ENCODE assay signal across 22 cellular contexts in the genomic region with DNA sequence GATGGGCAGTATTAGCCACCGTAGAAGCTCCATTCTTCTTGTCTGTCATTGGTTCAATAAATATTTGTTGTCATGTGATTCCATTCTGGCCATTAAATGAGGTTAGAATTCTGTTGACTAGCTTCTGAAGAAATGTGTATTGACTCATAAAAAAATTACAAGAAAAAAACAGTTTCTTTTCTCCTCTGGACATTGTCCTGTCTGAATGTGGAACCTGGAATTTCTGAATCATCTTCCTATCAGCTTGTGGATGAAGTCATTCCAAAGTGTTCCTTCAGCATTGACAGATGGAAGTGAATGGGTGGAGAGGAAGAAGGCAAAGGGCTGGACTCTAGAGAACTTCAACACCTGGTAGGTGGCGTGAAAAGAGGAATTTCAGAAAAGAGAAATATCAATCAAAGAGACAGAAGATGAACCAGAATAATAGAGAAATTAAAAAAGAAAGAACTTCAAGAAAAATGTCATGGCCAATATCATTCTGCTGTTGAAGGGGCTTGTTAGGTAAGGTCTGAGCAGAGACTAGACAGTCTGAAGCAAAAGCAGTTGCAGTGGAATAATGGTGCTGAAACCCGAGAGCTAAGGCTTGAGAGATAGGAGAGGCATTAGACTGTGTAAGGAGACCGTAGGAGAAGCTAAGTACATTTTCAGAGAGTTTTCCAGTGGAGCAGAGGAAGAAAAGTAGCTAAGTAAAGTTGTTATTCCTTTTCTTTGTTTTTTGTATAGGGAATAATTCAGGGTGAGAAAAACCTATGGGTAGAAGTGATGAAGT.
DNase-seq lines count a peak whose midpoint lies in the region; ATAC-seq and TF ChIP-seq lines count a peak whose summit lies in the region.
"Had no signal": no experiment of that assay in that cellular context is flagged by ENCODE, and none has a peak within 500 bp of the region (broad histone marks: within the 10 kb centered on the region; RNA-seq: fewer than 3 reads in every experiment).

No MANE protein-coding gene starts in this region.

- H3K36me3 ChIP-seq in ascending aorta (no peaks in the 10 kb centered on the region), mesenchymal stem cell (ENCODE audit: control insufficient read depth in 1 of 2, insufficient read depth in 2 of 2, low read depth in 1 of 2, low read length in 2 of 2) (no peaks in the 10 kb centered on the region)
- H3K36me3 ChIP-seq: BLaER1 had no signal

- peak; percentile 85 for DNase-seq in EH (ENCODE audit: low read depth)
- DNase-seq in M059J (ENCODE audit: low read depth) = peak; percentile 85
- no peak for DNase-seq in ascending aorta (ENCODE audit: low spot score in 2 of 2)
- DNase-seq in mesenchymal stem cell = peak; percentile 83
- DNase-seq in T-helper 2 cell treated with Interferon-gamma antibody and Interleukin-4, amounts not matched to agents 5 μg/mL and 100 μg/mL, for 36 hours (ENCODE audit: low spot score) = no peak
- no peak for DNase-seq in activated T-cell treated with anti-CD3 and anti-CD28 coated beads, Interleukin-2, amount 50 U/mL, for 4 hours
- no peak for DNase-seq in NCI-H2029 (lab: John Stamatoyannopoulos, UW)
- DNase-seq: activated CD4-positive, alpha-beta T cell treated with anti-CD3 and anti-CD28 coated beads for 36 hours; activated CD8-positive, alpha-beta memory T cell treated with anti-CD3 and anti-CD28 coated beads, Interleukin-2, amount 50 U/mL, for 4 hours; activated naive CD4-positive, alpha-beta T cell; body of pancreas; dermis blood vessel endothelial cell; hypothalamus; NCI-H1694; NCI-H748 treated with DMSO at 0.1 percent for 48 hours; stimulated activated CD4-positive, alpha-beta T cell treated with anti-CD3 and anti-CD28 coated beads, Interleukin-12 subunit alpha, Interleukin-12 subunit beta, amount 100 ng/mL, for 4 hours; T-helper 2 cell had no signal

- H3K23ac ChIP-seq in mesenchymal stem cell (ENCODE audit: low read length in 2 of 2) = no peak overlapping the region

- intact Hi-C loops in ascending aorta (cut with DNase I) = no loop called here

- H3K27ac ChIP-seq in ascending aorta = peak overlapping the region; percentile 31 to 60
- no peak overlapping the region for H3K27ac ChIP-seq in mesenchymal stem cell (ENCODE audit: low read length, poor library complexity, severe bottlenecking)
- H3K27ac ChIP-seq: BLaER1, body of pancreas had no signal

- H2BK120ac ChIP-seq in mesenchymal stem cell (ENCODE audit: low read depth, low read length) = no peak overlapping the region

- no peak overlapping the region for H2BK5ac ChIP-seq in mesenchymal stem cell (ENCODE audit: low read depth, low read length, poor library complexity, severe bottlenecking)

- 43% methylated on average over 2 of the region's 4 CpGs for WGBS in mesenchymal stem cell

- TF ChIP-seq CTCF in ascending aorta (IDR thresholded peaks at IDR 0.05) = no peak

- H3K9me3 Mint-ChIP-seq in T-helper 2 cell treated with Interferon-gamma antibody and Interleukin-4, amounts not matched to agents 5 μg/mL and 100 μg/mL, for 36 hours = peaks cover 33% of the 10 kb centered on the region
- H3K9me3 Mint-ChIP-seq in activated T-cell treated with anti-CD3 and anti-CD28 coated beads, Interleukin-2, amount 50 U/mL, for 4 hours = peaks cover 5% of the 10 kb centered on the region

- no peak overlapping the region for H2AK5ac ChIP-seq in mesenchymal stem cell (ENCODE audit: low read length, severe bottlenecking)

- no peaks in the 10 kb centered on the region for H3K27me3 Mint-ChIP-seq in T-helper 2 cell treated with Interferon-gamma antibody and Interleukin-4, amounts not matched to agents 5 μg/mL and 100 μg/mL, for 36 hours (ENCODE audit: low read depth)
- no peaks in the 10 kb centered on the region for H3K27me3 Mint-ChIP-seq in activated T-cell treated with anti-CD3 and anti-CD28 coated beads, Interleukin-2, amount 50 U/mL, for 4 hours (ENCODE audit: low read depth)
- H3K27me3 Mint-ChIP-seq: activated CD4-positive, alpha-beta T cell treated with anti-CD3 and anti-CD28 coated beads for 36 hours; progenitor cell of endocrine pancreas; stimulated activated naive CD8-positive, alpha-beta T cell treated with anti-CD3 and anti-CD28 coated beads, Interleukin-15, Interleukin-2, amounts not matched to agents 100 ng/mL and 50 ng/mL, for 24 hours had no signal

- no peak overlapping the region for H2BK15ac ChIP-seq in mesenchymal stem cell (ENCODE audit: low read depth, poor library complexity, severe bottlenecking)

- no peak overlapping the region for H3K27ac Mint-ChIP-seq in T-helper 2 cell treated with Interferon-gamma antibody and Interleukin-4, amounts not matched to agents 5 μg/mL and 100 μg/mL, for 36 hours
- H3K27ac Mint-ChIP-seq: activated CD4-positive, alpha-beta T cell treated with anti-CD3 and anti-CD28 coated beads for 36 hours; progenitor cell of endocrine pancreas; stimulated activated naive CD8-positive, alpha-beta T cell treated with anti-CD3 and anti-CD28 coated beads, Interleukin-15, Interleukin-2, amounts not matched to agents 100 ng/mL and 50 ng/mL, for 24 hours had no signal

- no peak overlapping the region for H3K4me3 Mint-ChIP-seq in T-helper 2 cell treated with Interferon-gamma antibody and Interleukin-4, amounts not matched to agents 5 μg/mL and 100 μg/mL, for 36 hours
- H3K4me3 Mint-ChIP-seq in activated T-cell treated with anti-CD3 and anti-CD28 coated beads, Interleukin-2, amount 50 U/mL, for 4 hours = no peak overlapping the region
- H3K4me3 Mint-ChIP-seq: activated CD4-positive, alpha-beta T cell treated with anti-CD3 and anti-CD28 coated beads for 36 hours; stimulated activated naive CD8-positive, alpha-beta T cell treated with anti-CD3 and anti-CD28 coated beads, Interleukin-15, Interleukin-2, amounts not matched to agents 100 ng/mL and 50 ng/mL, for 24 hours had no signal

- no peak overlapping the region for H2BK12ac ChIP-seq in mesenchymal stem cell (ENCODE audit: low read length in 2 of 2)

- H3K4me3 ChIP-seq in ascending aorta (no peak overlapping the region), mesenchymal stem cell (ENCODE audit: insufficient read depth in 1 of 2, low read depth in 1 of 2, low read length in 2 of 2) (no peak overlapping the region)
- H3K4me3 ChIP-seq: BLaER1, body of pancreas had no signal

- no peak overlapping the region for H4K91ac ChIP-seq in mesenchymal stem cell (ENCODE audit: low read length)

- H3K9me3 ChIP-seq in ascending aorta (no peaks in the 10 kb centered on the region), mesenchymal stem cell (ENCODE audit: control insufficient read depth, low read length) (no peaks in the 10 kb centered on the region)
- H3K9me3 ChIP-seq: BLaER1, body of pancreas had no signal

- H3K4me1 ChIP-seq in ascending aorta (peaks cover 0 to 6% of the 10 kb centered on the region in 2 donors), mesenchymal stem cell (ENCODE audit: control insufficient read depth, insufficient read depth, low read depth, low read length) (no peaks in the 10 kb centered on the region)
- H3K4me1 ChIP-seq: BLaER1, body of pancreas had no signal

- no peak overlapping the region for H3K4ac ChIP-seq in mesenchymal stem cell (ENCODE audit: low read depth in 1 of 2, low read length in 2 of 2)

- H3K27me3 ChIP-seq in ascending aorta = no peaks in the 10 kb centered on the region
- no peaks in the 10 kb centered on the region for H3K27me3 ChIP-seq in mesenchymal stem cell (ENCODE audit: control insufficient read depth in 1 of 2, insufficient read depth in 1 of 2, low read length in 2 of 2)
- H3K27me3 ChIP-seq: BLaER1, body of pancreas had no signal

- H3K14ac ChIP-seq in mesenchymal stem cell (ENCODE audit: low read length in 2 of 2) = no peak overlapping the region

- H3K4me2 ChIP-seq in mesenchymal stem cell (ENCODE audit: low read length, poor library complexity, severe bottlenecking) = no peak overlapping the region
- H3K4me2 ChIP-seq: BLaER1 had no signal

- no peak overlapping the region for H2AFZ ChIP-seq in mesenchymal stem cell (ENCODE audit: low read depth, low read length)

- H3K9ac ChIP-seq in mesenchymal stem cell (ENCODE audit: low read length) = no peak overlapping the region
- H3K9ac ChIP-seq: BLaER1 had no signal

- H3K4me1 Mint-ChIP-seq in T-helper 2 cell treated with Interferon-gamma antibody and Interleukin-4, amounts not matched to agents 5 μg/mL and 100 μg/mL, for 36 hours (ENCODE audit: low read depth) = no peaks in the 10 kb centered on the region
- no peaks in the 10 kb centered on the region for H3K4me1 Mint-ChIP-seq in activated T-cell treated with anti-CD3 and anti-CD28 coated beads, Interleukin-2, amount 50 U/mL, for 4 hours (ENCODE audit: low read depth)
- H3K4me1 Mint-ChIP-seq: activated CD4-positive, alpha-beta T cell treated with anti-CD3 and anti-CD28 coated beads for 36 hours had no signal

- H3K18ac ChIP-seq in mesenchymal stem cell (ENCODE audit: low read depth in 1 of 2, low read length in 2 of 2) = no peak overlapping the region

- ATAC-seq in activated T-cell treated with anti-CD3 and anti-CD28 coated beads, Interleukin-2, amount 50 U/mL, for 4 hours = no peak
- ATAC-seq in HG03354 (IDR thresholded peaks at IDR 0.05; ENCODE audit: poor library complexity, severe bottlenecking, unreplicated experiment) = no peak
- ATAC-seq: activated CD4-positive, alpha-beta T cell treated with anti-CD3 and anti-CD28 coated beads for 36 hours; body of pancreas; left lobe of liver had no signal

- no peak overlapping the region for H4K8ac ChIP-seq in mesenchymal stem cell (ENCODE audit: low read length)

- H3K79me1 ChIP-seq in mesenchymal stem cell (replicated peaks; ENCODE audit: low read length, poor library complexity, severe bottlenecking) = no peaks in the 10 kb centered on the region

- H3K36me3 Mint-ChIP-seq in T-helper 2 cell treated with Interferon-gamma antibody and Interleukin-4, amounts not matched to agents 5 μg/mL and 100 μg/mL, for 36 hours (ENCODE audit: low read depth) = no peaks in the 10 kb centered on the region
- H3K36me3 Mint-ChIP-seq in activated T-cell treated with anti-CD3 and anti-CD28 coated beads, Interleukin-2, amount 50 U/mL, for 4 hours (ENCODE audit: insufficient read depth) = no peaks in the 10 kb centered on the region

Comparison
In these comparisons a context has a peak if more than half of its experiments do, and no peak if none do; other contexts are left out.
1. DNase-seq: peak in EH (single experiment), M059J (single experiment) and mesenchymal stem cell (single experiment); none in ascending aorta (0 of 2), T-helper 2 cell treated with Interferon-gamma antibody and Interleukin-4, amounts not matched to agents 5 μg/mL and 100 μg/mL, for 36 hours (single experiment), activated T-cell treated with anti-CD3 and anti-CD28 coated beads, Interleukin-2, amount 50 U/mL, for 4 hours (single experiment) and NCI-H2029 (single experiment).